Comparison of ENCODE assay signal across 1 cellular context in the genomic region with DNA sequence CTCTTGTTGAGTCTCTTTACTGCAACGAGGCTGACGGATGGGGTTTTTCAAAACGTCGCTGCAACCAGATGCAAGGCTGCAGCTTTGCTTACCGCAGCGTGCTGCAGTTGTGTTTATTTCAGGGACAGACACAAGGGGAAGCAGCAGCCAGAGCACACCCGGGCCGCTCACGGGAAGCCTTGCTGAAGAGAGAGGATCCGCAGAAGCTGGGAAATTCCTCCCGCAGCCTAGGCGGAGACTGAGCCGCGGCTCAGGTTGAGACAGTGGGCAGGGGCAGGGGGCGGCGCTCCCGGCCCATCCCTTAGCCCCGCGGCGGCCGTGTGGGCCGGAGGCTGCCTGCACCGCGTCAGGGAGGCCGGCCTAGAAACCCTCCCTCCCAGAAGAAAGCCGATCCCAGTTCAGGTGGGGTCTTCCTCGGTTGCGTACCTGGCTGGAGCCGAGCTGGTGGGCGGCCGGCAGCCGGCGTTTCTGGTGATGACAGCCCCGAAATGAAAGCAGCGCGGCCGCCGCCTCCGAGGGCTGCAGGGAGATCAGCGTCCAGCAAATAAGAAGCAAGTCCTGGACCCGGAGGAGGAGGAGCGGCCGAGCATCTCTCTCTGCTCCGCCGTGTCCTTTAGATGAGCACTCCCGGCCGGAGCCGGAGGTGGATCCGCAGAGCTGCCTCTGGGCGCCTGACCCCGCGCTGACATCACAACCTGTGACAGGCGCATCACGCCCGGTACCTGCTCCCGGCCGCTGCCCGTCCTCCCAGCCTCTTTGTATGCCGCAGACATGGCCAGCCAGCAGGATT.
TF ChIP-seq lines count a peak whose summit lies in the region.

A gene (plus strand): TSS at position 750 of the 790 bp plus-strand sequence. CDS start 22 bp downstream, at position 772.

TF ChIP-seq in GM23338, 12 proteins besides CTCF, POLR2A, EP300 and RAD21 (continued from another document):
- TF ChIP-seq POLR2AphosphoS5 (IDR thresholded peaks at IDR 0.05; ENCODE audit: low read depth): peak; percentile 32
- peak; percentile 82 for TF ChIP-seq CREB1 (CRISPR knock-in tag; IDR thresholded peaks at IDR 0.05; ENCODE audit: low read depth)
